ENCODE assay signal across 8 cellular contexts in the genomic region with DNA sequence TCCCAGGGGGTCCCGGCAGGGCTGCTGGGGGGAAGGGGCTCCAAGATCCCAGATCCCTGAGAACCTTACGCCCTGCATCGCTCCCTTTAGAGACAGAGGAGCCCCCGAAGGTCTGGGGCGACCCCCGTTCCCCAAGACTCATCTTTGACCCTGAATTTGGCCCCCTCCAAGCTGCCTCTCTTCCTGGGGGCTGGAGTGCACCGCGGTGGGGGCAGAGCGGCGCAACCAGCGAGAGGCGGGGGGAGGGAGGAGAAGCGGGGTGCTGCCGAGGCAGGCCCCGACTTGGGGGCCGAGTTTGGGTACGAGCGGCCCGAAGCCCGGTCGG. TPM values are rescaled to one million over a fixed set of nuclear protein-coding genes. Genes with fewer than 3 reads are reported as not detected.
DNase-seq lines count a peak whose midpoint lies in the region; ATAC-seq and TF ChIP-seq lines count a peak whose summit lies in the region.

No MANE protein-coding gene starts in this region.

- H3K9me3 Mint-ChIP-seq in natural killer cell, result no peaks in the 10 kb centered on the region

- H3K9me3 ChIP-seq in AG04450 (ENCODE audit: control insufficient read depth, insufficient read depth, low read length) (no peaks in the 10 kb centered on the region; the same call in 1 of the 2 replicates), Loucy (ENCODE audit: insufficient read depth, low read depth, low read length) (no peaks in the 10 kb centered on the region), ectodermal cell (ENCODE audit: control insufficient read depth, low read length) (no peaks in the 10 kb centered on the region)

- peak overlapping the region; percentile 72 for H3K4me2 ChIP-seq in Loucy (ENCODE audit: low read depth, low read length, poor library complexity, severe bottlenecking)

- H3K36me3 Mint-ChIP-seq in natural killer cell, result no peaks in the 10 kb centered on the region

- H3K4me3 ChIP-seq in AG04450 (ENCODE audit: low read depth, low read length) (peak overlapping the region; percentile 77), Loucy (ENCODE audit: low read length, poor library complexity, severe bottlenecking) (peak overlapping the region; percentile 64), ectodermal cell (ENCODE audit: insufficient read depth, low read depth, low read length) (peak overlapping the region; percentile 58)

- H3K4me3 Mint-ChIP-seq in natural killer cell, result peak overlapping the region; percentile 56

- no peaks in the 10 kb centered on the region for H4K20me1 ChIP-seq in Loucy (ENCODE audit: insufficient read depth, low read length, poor library complexity, severe bottlenecking)

- no peaks in the 10 kb centered on the region for H3F3A ChIP-seq in Loucy (ENCODE audit: low read depth)

- peaks cover 7 to 8% of the 10 kb centered on the region in 2 donors for H3K4me1 Mint-ChIP-seq in natural killer cell

- no peak overlapping the region for H2AFZ ChIP-seq in Loucy (ENCODE audit: low read length)

- H3K9me2 ChIP-seq in Loucy (replicated peaks; ENCODE audit: low read depth, low read length), result no peaks in the 10 kb centered on the region

- H3K4me1 ChIP-seq in Loucy (ENCODE audit: insufficient read depth, low read length, poor library complexity, severe bottlenecking) (peaks cover 24% of the 10 kb centered on the region), ectodermal cell (ENCODE audit: control insufficient read depth, insufficient read depth, low read length) (peaks cover 30% of the 10 kb centered on the region)

- H3K27me3 ChIP-seq in AG04450 (ENCODE audit: control insufficient read depth, insufficient read depth, low read length), result peaks cover 3% of the 10 kb centered on the region
- H3K27me3 ChIP-seq in Loucy (ENCODE audit: insufficient read depth, low read length, poor library complexity, severe bottlenecking), result no peaks in the 10 kb centered on the region
- peaks cover 23% of the 10 kb centered on the region for H3K27me3 ChIP-seq in ectodermal cell (ENCODE audit: control insufficient read depth, insufficient read depth, low read length, poor library complexity, severe bottlenecking)

- no peaks in the 10 kb centered on the region for H3K36me3 ChIP-seq in Loucy (ENCODE audit: insufficient read depth, low read length)
- H3K36me3 ChIP-seq in ectodermal cell (ENCODE audit: control insufficient read depth, insufficient read depth, low read length), result no peaks in the 10 kb centered on the region

- WGBS in ectodermal cell, 2 experiments, result 1% methylated on average over 21 of the region's 21 CpGs

- CTCF ChIA-PET in AG04450 (lab: Charles Lee), result no interaction called here

- TF ChIP-seq CTCF in AG04450 (IDR thresholded peaks at IDR 0.05; ENCODE audit: low read depth, low read length) (no peak), Loucy (conservative IDR thresholded peaks at IDR 0.05; ENCODE audit: low read length) (no peak), natural killer cell (IDR thresholded peaks at IDR 0.05) (no peak)

- ATAC-seq in natural killer cell (no peak), GM18511 (IDR thresholded peaks at IDR 0.05; ENCODE audit: unreplicated experiment) (no peak), HG03196 (IDR thresholded peaks at IDR 0.05; ENCODE audit: unreplicated experiment) (no peak)

- peaks cover 2 to 18% of the 10 kb centered on the region in 2 donors for H3K27me3 Mint-ChIP-seq in natural killer cell (ENCODE audit: low read depth in 2 of 2)

- POLR2A ChIA-PET in AG04450 (lab: Yijun Ruan, JAX), result no interaction called here

- H3K27ac ChIP-seq in AG04450 (ENCODE audit: low read depth, low read length) (no peak overlapping the region), ectodermal cell (ENCODE audit: insufficient read depth, low read depth, low read length, poor library complexity, severe bottlenecking) (no peak overlapping the region)

- peak overlapping the region; percentile 47 for H3K9ac ChIP-seq in Loucy (ENCODE audit: low read depth, low read length, poor library complexity, severe bottlenecking)

- DNase-seq in AG04450 (ENCODE audit: low read depth, low spot score), result no peak
- no peak for DNase-seq in natural killer cell
- DNase-seq in NCI-H1694 (lab: John Stamatoyannopoulos, UW), result no peak
- no peak for DNase-seq in midbrain (lab: John Stamatoyannopoulos, UW)

- no peak overlapping the region for H3K27ac Mint-ChIP-seq in natural killer cell

- no peaks in the 10 kb centered on the region for H3K79me2 ChIP-seq in Loucy (ENCODE audit: insufficient read depth, low read length)

- intact Hi-C loops in natural killer cell (cut with micrococcal nuclease), result no loop called here

RNA-seq across cellular contexts. Expression of a gene that starts 5.4 kb away (rescaled TPM):
- 4.2 and 5.4 TPM in 2 replicates for polyA plus RNA-seq in AG04450 (2011; rRNA removed)
- polyA minus RNA-seq in AG04450 (2011; rRNA and poly(A)+ RNA removed), result 4.5 and 5.0 TPM in 2 replicates
- 20.6 TPM for polyA plus RNA-seq in ectodermal cell (2013, experiment 1 of 4)
- polyA plus RNA-seq in ectodermal cell (2013, experiment 2 of 4), result 23.6 TPM
- polyA plus RNA-seq in ectodermal cell (2013, experiment 3 of 4), result 19.4 TPM
- polyA plus RNA-seq in ectodermal cell (2013, experiment 4 of 4), result 23.1 TPM
- 1 to 10 TPM in 1 of 3 donors, under 1 TPM in 2; 0.16 to 1.1 (median 0.54) TPM for total RNA-seq in natural killer cell

RNA-seq across cellular contexts. Expression of a gene that starts 30.9 kb away (rescaled TPM):
- 2.7 and 3.3 TPM in 2 replicates for polyA plus RNA-seq in AG04450 (2011; rRNA removed)
- 1.5 and 2.4 TPM in 2 replicates for polyA minus RNA-seq in AG04450 (2011; rRNA and poly(A)+ RNA removed)
- 19.9 TPM for polyA plus RNA-seq in ectodermal cell (2013, experiment 1 of 4)
- polyA plus RNA-seq in ectodermal cell (2013, experiment 2 of 4), result 18.6 TPM
- polyA plus RNA-seq in ectodermal cell (2013, experiment 3 of 4), result 21.4 TPM
- 28.5 TPM for polyA plus RNA-seq in ectodermal cell (2013, experiment 4 of 4)
- total RNA-seq in natural killer cell, result 10 to 100 TPM; 14.5 to 41.5 (median 19.9) TPM

RNA-seq across cellular contexts. Expression of a gene that starts 57.5 kb away (rescaled TPM):
- polyA plus RNA-seq in AG04450 (2011; rRNA removed), result 17.9 and 23.6 TPM in 2 replicates
- polyA minus RNA-seq in AG04450 (2011; rRNA and poly(A)+ RNA removed), result 23.0 and 31.2 TPM in 2 replicates
- polyA plus RNA-seq in ectodermal cell (2013, experiment 1 of 4), result 27.0 TPM
- 28.0 TPM for polyA plus RNA-seq in ectodermal cell (2013, experiment 2 of 4)
- 11.8 TPM for polyA plus RNA-seq in ectodermal cell (2013, experiment 3 of 4)
- 14.5 TPM for polyA plus RNA-seq in ectodermal cell (2013, experiment 4 of 4)
- 10 to 100 TPM; 40.7 to 53.3 (median 52.0) TPM for total RNA-seq in natural killer cell

RNA-seq across cellular contexts. Expression of a gene that starts 58.3 kb away (rescaled TPM):
- 0.05 TPM in 2 replicates for polyA plus RNA-seq in AG04450 (2011; rRNA removed)
- polyA minus RNA-seq in AG04450 (2011; rRNA and poly(A)+ RNA removed), result not detected in 2 replicates
- polyA plus RNA-seq in ectodermal cell (2013, experiment 1 of 4), result not detected
- not detected for polyA plus RNA-seq in ectodermal cell (2013, experiment 2 of 4)
- not detected for polyA plus RNA-seq in ectodermal cell (2013, experiment 3 of 4)
- polyA plus RNA-seq in ectodermal cell (2013, experiment 4 of 4), result not detected
- total RNA-seq in natural killer cell, result not detected
